Comparison of ENCODE assay signal across 22 cellular contexts in genomic region chr17:63927464-63928171, GRCh38. TPM values are rescaled to one million over a fixed set of nuclear protein-coding genes. Genes with fewer than 3 reads are reported as not detected.
DNase-seq lines count a peak whose midpoint lies in the region; FAIRE-seq and TF ChIP-seq lines count a peak whose summit lies in the region.
"Had no signal": no experiment of that assay in that cellular context is flagged by ENCODE, and none has a peak within 500 bp of the region (broad histone marks: within the 10 kb centered on the region; RNA-seq: fewer than 3 reads in every experiment).

No MANE protein-coding gene starts in this region.

- H3K27me3 Mint-ChIP-seq in activated T-helper 2 cell treated with anti-CD3 and anti-CD28 coated beads, Interferon-gamma antibody, Interleukin-2, Interleukin-4, amounts not matched to agents 10 μg/mL and 5 μg/mL and 100 μg/mL, durations not matched to agents 14 hours and 24 hours and 36 hours (ENCODE audit: low read depth) = no peaks in the 10 kb centered on the region
- H3K27me3 Mint-ChIP-seq: activated CD4-positive, alpha-beta T cell treated with anti-CD3 and anti-CD28 coated beads, Interleukin-2, amount 10 ng/mL, durations not matched to agents 24 days and 14 days; stimulated activated naive CD8-positive, alpha-beta T cell treated with anti-CD3 and anti-CD28 coated beads, Interleukin-15, Interleukin-2, amounts not matched to agents 100 ng/mL and 50 ng/mL, for 24 hours had no signal

- H3K9ac ChIP-seq in kidney (ENCODE audit: low read length in 2 of 2) = no peak overlapping the region

- intact Hi-C loops in kidney (cut with DNase I) = no loop called here
- intact Hi-C loops in activated T-helper 2 cell treated with anti-CD3 and anti-CD28 coated beads, Interferon-gamma antibody, Interleukin-2, Interleukin-4, amounts not matched to agents 10 μg/mL and 5 μg/mL and 100 μg/mL, durations not matched to agents 14 hours and 24 hours and 36 hours (cut with micrococcal nuclease) = no loop called here

- TF ChIP-seq CTCF in GM13977 (IDR thresholded peaks at IDR 0.05; ENCODE audit: extremely low read depth, insufficient read depth, missing control alignments) (no peak), kidney (IDR thresholded peaks at IDR 0.05; ENCODE audit: borderline replicate concordance, extremely low read depth, insufficient read depth) (no peak)

- H3K4me1 Mint-ChIP-seq in activated T-helper 2 cell treated with anti-CD3 and anti-CD28 coated beads, Interferon-gamma antibody, Interleukin-2, Interleukin-4, amounts not matched to agents 10 μg/mL and 5 μg/mL and 100 μg/mL, durations not matched to agents 14 hours and 24 hours and 36 hours (ENCODE audit: low read depth) = peaks cover 11% of the 10 kb centered on the region

- no peaks in the 10 kb centered on the region for H3K36me3 ChIP-seq in kidney (ENCODE audit: control insufficient read depth in 1 of 2, insufficient read depth in 2 of 2, low read length in 2 of 2)
- H3K36me3 ChIP-seq: vagina had no signal

- H3K4me1 ChIP-seq in kidney (ENCODE audit: control insufficient read depth in 1 of 2, insufficient read depth in 1 of 2, low read depth in 1 of 2, low read length in 2 of 2) = peaks cover 0 to 6% of the 10 kb centered on the region in 2 donors

- in situ Hi-C loops in GM13977 (cut with MboI; ENCODE audit: low pct_unique_long_range_greater_than_20kb, low sequenced_read_pairs, unreplicated experiment) = no loop called here

- FAIRE-seq in kidney (lab: Jason Lieb, UNC) = no peak
- FAIRE-seq: endothelial cell of umbilical vein had no signal

- H3K4me3 ChIP-seq in kidney (ENCODE audit: low read length in 2 of 2) = no peak overlapping the region
- H3K4me3 ChIP-seq: skin epidermis, vagina had no signal

- H3K9me3 Mint-ChIP-seq in activated T-helper 2 cell treated with anti-CD3 and anti-CD28 coated beads, Interferon-gamma antibody, Interleukin-2, Interleukin-4, amounts not matched to agents 10 μg/mL and 5 μg/mL and 100 μg/mL, durations not matched to agents 14 hours and 24 hours and 36 hours = no peaks in the 10 kb centered on the region
- H3K9me3 Mint-ChIP-seq: activated CD4-positive, alpha-beta T cell treated with anti-CD3 and anti-CD28 coated beads, Interleukin-2, amount 10 ng/mL, durations not matched to agents 24 days and 14 days; stimulated activated naive CD8-positive, alpha-beta T cell treated with anti-CD3 and anti-CD28 coated beads, Interleukin-15, Interleukin-2, amounts not matched to agents 100 ng/mL and 50 ng/mL, for 24 hours; T-helper 2 cell treated with Interferon-gamma antibody and Interleukin-4, amounts not matched to agents 5 μg/mL and 100 μg/mL, for 36 hours had no signal

- H3K27ac ChIP-seq in kidney (ENCODE audit: low read depth in 2 of 2, low read length in 2 of 2) = no peak overlapping the region
- H3K27ac ChIP-seq: vagina had no signal

- H3K36me3 Mint-ChIP-seq in activated T-helper 2 cell treated with anti-CD3 and anti-CD28 coated beads, Interferon-gamma antibody, Interleukin-2, Interleukin-4, amounts not matched to agents 10 μg/mL and 5 μg/mL and 100 μg/mL, durations not matched to agents 14 hours and 24 hours and 36 hours (ENCODE audit: low read depth) = peaks cover 3% of the 10 kb centered on the region

- no peaks in the 10 kb centered on the region for H3K9me3 ChIP-seq in kidney (ENCODE audit: control insufficient read depth in 1 of 2, low read length in 2 of 2)
- H3K9me3 ChIP-seq: vagina had no signal

- no peak overlapping the region for H3K4me3 Mint-ChIP-seq in activated T-helper 2 cell treated with anti-CD3 and anti-CD28 coated beads, Interferon-gamma antibody, Interleukin-2, Interleukin-4, amounts not matched to agents 10 μg/mL and 5 μg/mL and 100 μg/mL, durations not matched to agents 14 hours and 24 hours and 36 hours (ENCODE audit: low read depth)
- H3K4me3 Mint-ChIP-seq: activated CD4-positive, alpha-beta T cell treated with anti-CD3 and anti-CD28 coated beads, Interleukin-2, amount 10 ng/mL, durations not matched to agents 24 days and 14 days; stimulated activated naive CD8-positive, alpha-beta T cell treated with anti-CD3 and anti-CD28 coated beads, Interleukin-15, Interleukin-2, amounts not matched to agents 100 ng/mL and 50 ng/mL, for 24 hours; T-helper 2 cell treated with Interferon-gamma antibody and Interleukin-4, amounts not matched to agents 5 μg/mL and 100 μg/mL, for 36 hours had no signal

- DNase-seq in GM13977 (ENCODE audit: low spot score) (peak; percentile 23), HuH-7.5 (ENCODE audit: low spot score) (peak; percentile 9), kidney (peak; percentile 51), NCI-H1417 treated with DMSO at 0.1 percent for 48 hours (lab: John Stamatoyannopoulos, UW) (no peak)
- no peak for DNase-seq in activated T-helper 2 cell treated with anti-CD3 and anti-CD28 coated beads, Interferon-gamma antibody, Interleukin-2, Interleukin-4, amounts not matched to agents 10 μg/mL and 5 μg/mL and 100 μg/mL, durations not matched to agents 14 hours and 24 hours and 36 hours (ENCODE audit: low spot score)
- DNase-seq in effector CD4-positive, alpha-beta T cell = no peak
- DNase-seq: activated CD4-positive, alpha-beta T cell treated with anti-CD3 and anti-CD28 coated beads, Interleukin-2, amount 10 ng/mL, durations not matched to agents 24 days and 14 days; activated T-cell treated with anti-CD3 and anti-CD28 coated beads, Interleukin-2, amount 50 U/mL, for 1 hour; C1 segment of cervical spinal cord; HCEC 1CT; islet precursor cell; NCI-H187 treated with DMSO at 0.1 percent for 48 hours; NCI-H510A treated with DMSO at 0.1 percent for 48 hours had no signal

- H3K27ac Mint-ChIP-seq in activated T-helper 2 cell treated with anti-CD3 and anti-CD28 coated beads, Interferon-gamma antibody, Interleukin-2, Interleukin-4, amounts not matched to agents 10 μg/mL and 5 μg/mL and 100 μg/mL, durations not matched to agents 14 hours and 24 hours and 36 hours = no peak overlapping the region
- H3K27ac Mint-ChIP-seq: activated CD4-positive, alpha-beta T cell treated with anti-CD3 and anti-CD28 coated beads, Interleukin-2, amount 10 ng/mL, durations not matched to agents 24 days and 14 days; stimulated activated naive CD8-positive, alpha-beta T cell treated with anti-CD3 and anti-CD28 coated beads, Interleukin-15, Interleukin-2, amounts not matched to agents 100 ng/mL and 50 ng/mL, for 24 hours; T-helper 2 cell treated with Interferon-gamma antibody and Interleukin-4, amounts not matched to agents 5 μg/mL and 100 μg/mL, for 36 hours had no signal

RNA-seq across cellular contexts. Expression of gene CD79B, which starts 4.5 kb away (rescaled TPM):
- 11.4 TPM for total RNA-seq in kidney
- 5.2 TPM for polyA plus RNA-seq in kidney (ENCODE audit: insufficient read depth, low read depth, low replicate concordance)
- 28.8 and 33.2 TPM in 2 replicates for total RNA-seq in activated T-helper 2 cell treated with anti-CD3 and anti-CD28 coated beads, Interferon-gamma antibody, Interleukin-2, Interleukin-4, amounts not matched to agents 10 μg/mL and 5 μg/mL and 100 μg/mL, durations not matched to agents 14 hours and 24 hours and 36 hours
- total RNA-seq: LHCN-M2, osteocyte, RPMI7951 had no signal

RNA-seq across cellular contexts. Expression of gene GH1, which starts 9.0 kb away (rescaled TPM):
- total RNA-seq in kidney = not detected
- polyA plus RNA-seq in kidney (ENCODE audit: insufficient read depth, low read depth, low replicate concordance) = not detected
- not detected in 2 replicates for total RNA-seq in activated T-helper 2 cell treated with anti-CD3 and anti-CD28 coated beads, Interferon-gamma antibody, Interleukin-2, Interleukin-4, amounts not matched to agents 10 μg/mL and 5 μg/mL and 100 μg/mL, durations not matched to agents 14 hours and 24 hours and 36 hours
- total RNA-seq: activated CD4-positive, alpha-beta T cell treated with anti-CD3 and anti-CD28 coated beads, Interleukin-2, amount 10 ng/mL, durations not matched to agents 24 days and 14 days; endothelial cell of umbilical vein; LHCN-M2; osteocyte; RPMI7951; vagina had no signal
- polyA plus RNA-seq: adipose tissue, endothelial cell of umbilical vein had no signal

RNA-seq across cellular contexts. Expression of gene CSHL1, which starts 16.6 kb away (rescaled TPM):
- not detected for total RNA-seq in kidney
- polyA plus RNA-seq in kidney (ENCODE audit: insufficient read depth, low read depth, low replicate concordance) = not detected
- total RNA-seq in activated T-helper 2 cell treated with anti-CD3 and anti-CD28 coated beads, Interferon-gamma antibody, Interleukin-2, Interleukin-4, amounts not matched to agents 10 μg/mL and 5 μg/mL and 100 μg/mL, durations not matched to agents 14 hours and 24 hours and 36 hours = not detected in 2 replicates
- total RNA-seq: activated CD4-positive, alpha-beta T cell treated with anti-CD3 and anti-CD28 coated beads, Interleukin-2, amount 10 ng/mL, durations not matched to agents 24 days and 14 days; endothelial cell of umbilical vein; LHCN-M2; osteocyte; RPMI7951; vagina had no signal
- polyA plus RNA-seq: adipose tissue, endothelial cell of umbilical vein had no signal

RNA-seq across cellular contexts. Expression of gene CSH1, which starts 31.2 kb away (rescaled TPM):
- total RNA-seq in kidney = not detected
- polyA plus RNA-seq in kidney (ENCODE audit: insufficient read depth, low read depth, low replicate concordance) = not detected
- total RNA-seq in activated T-helper 2 cell treated with anti-CD3 and anti-CD28 coated beads, Interferon-gamma antibody, Interleukin-2, Interleukin-4, amounts not matched to agents 10 μg/mL and 5 μg/mL and 100 μg/mL, durations not matched to agents 14 hours and 24 hours and 36 hours = not detected in 2 replicates
- total RNA-seq: activated CD4-positive, alpha-beta T cell treated with anti-CD3 and anti-CD28 coated beads, Interleukin-2, amount 10 ng/mL, durations not matched to agents 24 days and 14 days; endothelial cell of umbilical vein; LHCN-M2; osteocyte; RPMI7951; vagina had no signal
- polyA plus RNA-seq: adipose tissue, endothelial cell of umbilical vein had no signal

RNA-seq across cellular contexts. Expression of gene SCN4A, which starts 45.1 kb away (rescaled TPM):
- 3.4 TPM for total RNA-seq in kidney
- polyA plus RNA-seq in kidney (ENCODE audit: insufficient read depth, low read depth, low replicate concordance) = 0.19 TPM
- 0.11 and 0.14 TPM in 2 replicates for total RNA-seq in activated T-helper 2 cell treated with anti-CD3 and anti-CD28 coated beads, Interferon-gamma antibody, Interleukin-2, Interleukin-4, amounts not matched to agents 10 μg/mL and 5 μg/mL and 100 μg/mL, durations not matched to agents 14 hours and 24 hours and 36 hours
- total RNA-seq: osteocyte, RPMI7951 had no signal

Comparison
In these comparisons a context has a peak if more than half of its experiments do, and no peak if none do; other contexts are left out.
1. DNase-seq: peak in GM13977 (single experiment), HuH-7.5 (single experiment) and kidney (single experiment); none in activated T-helper 2 cell treated with anti-CD3 and anti-CD28 coated beads, Interferon-gamma antibody, Interleukin-2, Interleukin-4, amounts not matched to agents 10 μg/mL and 5 μg/mL and 100 μg/mL, durations not matched to agents 14 hours and 24 hours and 36 hours (single experiment), effector CD4-positive, alpha-beta T cell (single experiment) and NCI-H1417 treated with DMSO at 0.1 percent for 48 hours (single experiment).